In the genomic region with DNA sequence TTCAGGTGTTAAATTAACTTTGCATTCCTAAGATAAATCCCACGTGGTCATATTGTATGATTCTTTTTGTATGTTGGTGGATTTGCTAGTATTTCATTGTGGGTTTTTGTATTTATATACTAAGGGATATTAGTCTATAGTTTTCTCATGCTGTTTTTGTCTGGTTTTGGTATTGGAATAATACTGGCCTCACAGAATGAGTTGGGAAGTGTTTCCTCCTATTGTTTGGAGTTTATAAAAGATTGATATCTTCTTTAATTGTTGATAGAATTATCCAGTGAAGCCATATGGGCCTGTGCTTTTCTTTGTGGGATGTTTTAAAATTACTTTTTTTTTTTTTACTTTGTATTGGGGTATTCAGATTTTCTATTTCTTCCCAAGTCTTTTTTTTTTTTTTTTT, we compare ENCODE assay signal across 1 cellular context.
TF ChIP-seq lines count a peak whose summit lies in the region.

No MANE protein-coding gene starts in this region.

TF ChIP-seq in GM23338, 12 proteins besides CTCF, POLR2A, EP300 and RAD21:
- TF ChIP-seq, protein P1, sequence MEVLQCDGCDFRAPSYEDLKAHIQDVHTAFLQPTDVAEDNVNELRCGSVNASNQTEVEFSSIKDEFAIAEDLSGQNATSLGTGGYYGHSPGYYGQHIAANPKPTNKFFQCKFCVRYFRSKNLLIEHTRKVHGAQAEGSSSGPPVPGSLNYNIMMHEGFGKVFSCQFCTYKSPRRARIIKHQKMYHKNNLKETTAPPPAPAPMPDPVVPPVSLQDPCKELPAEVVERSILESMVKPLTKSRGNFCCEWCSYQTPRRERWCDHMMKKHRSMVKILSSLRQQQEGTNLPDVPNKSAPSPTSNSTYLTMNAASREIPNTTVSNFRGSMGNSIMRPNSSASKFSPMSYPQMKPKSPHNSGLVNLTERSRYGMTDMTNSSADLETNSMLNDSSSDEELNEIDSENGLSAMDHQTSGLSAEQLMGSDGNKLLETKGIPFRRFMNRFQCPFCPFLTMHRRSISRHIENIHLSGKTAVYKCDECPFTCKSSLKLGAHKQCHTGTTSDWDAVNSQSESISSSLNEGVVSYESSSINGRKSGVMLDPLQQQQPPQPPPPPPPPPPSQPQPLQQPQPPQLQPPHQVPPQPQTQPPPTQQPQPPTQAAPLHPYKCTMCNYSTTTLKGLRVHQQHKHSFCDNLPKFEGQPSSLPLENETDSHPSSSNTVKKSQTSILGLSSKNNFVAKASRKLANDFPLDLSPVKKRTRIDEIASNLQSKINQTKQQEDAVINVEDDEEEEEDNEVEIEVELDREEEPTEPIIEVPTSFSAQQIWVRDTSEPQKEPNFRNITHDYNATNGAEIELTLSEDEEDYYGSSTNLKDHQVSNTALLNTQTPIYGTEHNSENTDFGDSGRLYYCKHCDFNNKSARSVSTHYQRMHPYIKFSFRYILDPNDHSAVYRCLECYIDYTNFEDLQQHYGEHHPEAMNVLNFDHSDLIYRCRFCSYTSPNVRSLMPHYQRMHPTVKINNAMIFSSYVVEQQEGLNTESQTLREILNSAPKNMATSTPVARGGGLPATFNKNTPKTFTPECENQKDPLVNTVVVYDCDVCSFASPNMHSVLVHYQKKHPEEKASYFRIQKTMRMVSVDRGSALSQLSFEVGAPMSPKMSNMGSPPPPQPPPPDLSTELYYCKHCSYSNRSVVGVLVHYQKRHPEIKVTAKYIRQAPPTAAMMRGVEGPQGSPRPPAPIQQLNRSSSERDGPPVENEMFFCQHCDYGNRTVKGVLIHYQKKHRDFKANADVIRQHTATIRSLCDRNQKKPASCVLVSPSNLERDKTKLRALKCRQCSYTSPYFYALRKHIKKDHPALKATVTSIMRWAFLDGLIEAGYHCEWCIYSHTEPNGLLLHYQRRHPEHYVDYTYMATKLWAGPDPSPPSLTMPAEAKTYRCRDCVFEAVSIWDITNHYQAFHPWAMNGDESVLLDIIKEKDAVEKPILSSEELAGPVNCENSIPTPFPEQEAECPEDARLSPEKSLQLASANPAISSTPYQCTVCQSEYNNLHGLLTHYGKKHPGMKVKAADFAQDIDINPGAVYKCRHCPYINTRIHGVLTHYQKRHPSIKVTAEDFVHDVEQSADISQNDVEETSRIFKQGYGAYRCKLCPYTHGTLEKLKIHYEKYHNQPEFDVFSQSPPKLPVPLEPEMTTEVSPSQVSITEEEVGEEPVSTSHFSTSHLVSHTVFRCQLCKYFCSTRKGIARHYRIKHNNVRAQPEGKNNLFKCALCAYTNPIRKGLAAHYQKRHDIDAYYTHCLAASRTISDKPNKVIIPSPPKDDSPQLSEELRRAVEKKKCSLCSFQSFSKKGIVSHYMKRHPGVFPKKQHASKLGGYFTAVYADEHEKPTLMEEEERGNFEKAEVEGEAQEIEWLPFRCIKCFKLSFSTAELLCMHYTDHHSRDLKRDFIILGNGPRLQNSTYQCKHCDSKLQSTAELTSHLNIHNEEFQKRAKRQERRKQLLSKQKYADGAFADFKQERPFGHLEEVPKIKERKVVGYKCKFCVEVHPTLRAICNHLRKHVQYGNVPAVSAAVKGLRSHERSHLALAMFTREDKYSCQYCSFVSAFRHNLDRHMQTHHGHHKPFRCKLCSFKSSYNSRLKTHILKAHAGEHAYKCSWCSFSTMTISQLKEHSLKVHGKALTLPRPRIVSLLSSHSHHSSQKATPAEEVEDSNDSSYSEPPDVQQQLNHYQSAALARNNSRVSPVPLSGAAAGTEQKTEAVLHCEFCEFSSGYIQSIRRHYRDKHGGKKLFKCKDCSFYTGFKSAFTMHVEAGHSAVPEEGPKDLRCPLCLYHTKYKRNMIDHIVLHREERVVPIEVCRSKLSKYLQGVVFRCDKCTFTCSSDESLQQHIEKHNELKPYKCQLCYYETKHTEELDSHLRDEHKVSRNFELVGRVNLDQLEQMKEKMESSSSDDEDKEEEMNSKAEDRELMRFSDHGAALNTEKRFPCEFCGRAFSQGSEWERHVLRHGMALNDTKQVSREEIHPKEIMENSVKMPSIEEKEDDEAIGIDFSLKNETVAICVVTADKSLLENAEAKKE (CRISPR knock-in tag; IDR thresholded peaks at IDR 0.05) = no peak
- TF ChIP-seq ZNF331 (CRISPR knock-in tag; IDR thresholded peaks at IDR 0.05; ENCODE audit: low read depth) (no peak), STAT1 (IDR thresholded peaks at IDR 0.05; ENCODE audit: unreplicated experiment) (no peak), JUNB (IDR thresholded peaks at IDR 0.05; ENCODE audit: unreplicated experiment) (no peak), EZH2 (IDR thresholded peaks at IDR 0.05; ENCODE audit: low read depth, unreplicated experiment) (no peak), NANOG (IDR thresholded peaks at IDR 0.05; ENCODE audit: borderline replicate concordance) (no peak), POLR2AphosphoS5 (IDR thresholded peaks at IDR 0.05; ENCODE audit: low read depth) (no peak), CREB1 (CRISPR knock-in tag; IDR thresholded peaks at IDR 0.05; ENCODE audit: low read depth) (no peak), EZH2phosphoT487 (IDR thresholded peaks at IDR 0.05; ENCODE audit: unreplicated experiment) (no peak), ZNF114 (CRISPR knock-in tag; IDR thresholded peaks at IDR 0.05) (no peak)
- TF ChIP-seq, protein P2, sequence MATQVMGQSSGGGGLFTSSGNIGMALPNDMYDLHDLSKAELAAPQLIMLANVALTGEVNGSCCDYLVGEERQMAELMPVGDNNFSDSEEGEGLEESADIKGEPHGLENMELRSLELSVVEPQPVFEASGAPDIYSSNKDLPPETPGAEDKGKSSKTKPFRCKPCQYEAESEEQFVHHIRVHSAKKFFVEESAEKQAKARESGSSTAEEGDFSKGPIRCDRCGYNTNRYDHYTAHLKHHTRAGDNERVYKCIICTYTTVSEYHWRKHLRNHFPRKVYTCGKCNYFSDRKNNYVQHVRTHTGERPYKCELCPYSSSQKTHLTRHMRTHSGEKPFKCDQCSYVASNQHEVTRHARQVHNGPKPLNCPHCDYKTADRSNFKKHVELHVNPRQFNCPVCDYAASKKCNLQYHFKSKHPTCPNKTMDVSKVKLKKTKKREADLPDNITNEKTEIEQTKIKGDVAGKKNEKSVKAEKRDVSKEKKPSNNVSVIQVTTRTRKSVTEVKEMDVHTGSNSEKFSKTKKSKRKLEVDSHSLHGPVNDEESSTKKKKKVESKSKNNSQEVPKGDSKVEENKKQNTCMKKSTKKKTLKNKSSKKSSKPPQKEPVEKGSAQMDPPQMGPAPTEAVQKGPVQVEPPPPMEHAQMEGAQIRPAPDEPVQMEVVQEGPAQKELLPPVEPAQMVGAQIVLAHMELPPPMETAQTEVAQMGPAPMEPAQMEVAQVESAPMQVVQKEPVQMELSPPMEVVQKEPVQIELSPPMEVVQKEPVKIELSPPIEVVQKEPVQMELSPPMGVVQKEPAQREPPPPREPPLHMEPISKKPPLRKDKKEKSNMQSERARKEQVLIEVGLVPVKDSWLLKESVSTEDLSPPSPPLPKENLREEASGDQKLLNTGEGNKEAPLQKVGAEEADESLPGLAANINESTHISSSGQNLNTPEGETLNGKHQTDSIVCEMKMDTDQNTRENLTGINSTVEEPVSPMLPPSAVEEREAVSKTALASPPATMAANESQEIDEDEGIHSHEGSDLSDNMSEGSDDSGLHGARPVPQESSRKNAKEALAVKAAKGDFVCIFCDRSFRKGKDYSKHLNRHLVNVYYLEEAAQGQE (IDR thresholded peaks at IDR 0.05; ENCODE audit: unreplicated experiment) = no peak
- TF ChIP-seq, protein P3, sequence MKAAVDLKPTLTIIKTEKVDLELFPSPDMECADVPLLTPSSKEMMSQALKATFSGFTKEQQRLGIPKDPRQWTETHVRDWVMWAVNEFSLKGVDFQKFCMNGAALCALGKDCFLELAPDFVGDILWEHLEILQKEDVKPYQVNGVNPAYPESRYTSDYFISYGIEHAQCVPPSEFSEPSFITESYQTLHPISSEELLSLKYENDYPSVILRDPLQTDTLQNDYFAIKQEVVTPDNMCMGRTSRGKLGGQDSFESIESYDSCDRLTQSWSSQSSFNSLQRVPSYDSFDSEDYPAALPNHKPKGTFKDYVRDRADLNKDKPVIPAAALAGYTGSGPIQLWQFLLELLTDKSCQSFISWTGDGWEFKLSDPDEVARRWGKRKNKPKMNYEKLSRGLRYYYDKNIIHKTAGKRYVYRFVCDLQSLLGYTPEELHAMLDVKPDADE (IDR thresholded peaks at IDR 0.05) = no peak
